ENCODE assay signal across 23 cellular contexts in the genomic region with DNA sequence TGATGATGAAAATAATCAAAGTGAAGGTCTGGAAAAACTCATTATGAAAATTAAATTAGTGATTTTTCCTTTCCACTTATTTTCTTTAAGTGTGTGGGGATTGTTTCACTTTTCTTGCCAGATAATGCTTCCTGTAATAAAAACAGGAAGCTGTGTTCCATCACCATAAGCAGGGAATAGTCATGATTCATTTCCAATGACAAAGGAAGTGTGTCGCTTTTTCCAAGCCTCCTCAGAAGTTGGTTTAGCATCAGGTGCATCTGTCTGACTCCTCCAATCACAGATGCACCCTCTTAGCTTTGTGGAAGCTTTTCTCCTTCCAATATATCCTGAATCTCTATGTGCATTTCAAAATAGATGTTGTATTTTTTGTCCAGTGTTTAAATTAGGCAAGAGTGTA.
"Had no signal": no experiment of that assay in that cellular context is flagged by ENCODE, and none has a peak within 500 bp of the region (broad histone marks: within the 10 kb centered on the region; RNA-seq: fewer than 3 reads in every experiment).

No MANE protein-coding gene starts in this region.

- DNase-seq: activated B cell treated with CpG ODN at 0.5 μM for 24 hours; activated naive CD4-positive, alpha-beta T cell treated with Interleukin-2 at 50 U/mL for 16 hours; activated T-cell treated with anti-CD3 and anti-CD28 coated beads for 4 hours; activated T-cell treated with anti-CD3 and anti-CD28 coated beads, Interleukin-2, amount 50 U/mL, for 72 hours; anterior cingulate cortex; effector CD8-positive, alpha-beta T cell; kidney glomerular epithelial cell; left lung; lower lobe of right lung; ovary; stimulated activated naive CD4-positive, alpha-beta T cell; T-helper 9 cell; tibial artery; upper lobe of right lung had no signal

- H3K4me1 Mint-ChIP-seq: activated B cell treated with CpG ODN at 0.5 μM for 24 hours; central memory CD8-positive, alpha-beta T cell; nephron had no signal

- H3K27ac ChIP-seq: left lung, lower lobe of right lung, neutrophil, ovary, prostate gland, right atrium auricular region, suprapubic skin, tibial artery, upper lobe of right lung had no signal

- H3K4me3 ChIP-seq: left lung, lower lobe of right lung, ovary, prostate gland, right atrium auricular region, suprapubic skin, tibial artery, upper lobe of right lung had no signal

- H3K27ac Mint-ChIP-seq: activated B cell treated with CpG ODN at 0.5 μM for 24 hours; activated naive CD8-positive, alpha-beta T cell; activated T-cell treated with anti-CD3 and anti-CD28 coated beads, Interleukin-2, amount 50 U/mL, for 72 hours; dendritic cell treated with granulocyte-macrophage colony-stimulating factor and Interleukin-4, amounts not matched to agents 40 ng/mL and 50 ng/mL, for 4 days; nephron; T-helper 1 cell treated with Interleukin-12 subunit alpha and Interleukin-12 subunit beta and Interleukin-4 antibody, amounts not matched to agents 30 μg/mL and 1 μg/mL, for 36 hours had no signal

- H3K4me1 ChIP-seq: left lung, lower lobe of right lung, prostate gland, right atrium auricular region, suprapubic skin, tibial artery, upper lobe of right lung had no signal

- H3K27me3 ChIP-seq: left lung, neutrophil, ovary, right atrium auricular region, suprapubic skin, tibial artery, upper lobe of right lung had no signal

- H3K4me3 Mint-ChIP-seq: activated B cell treated with CpG ODN at 0.5 μM for 24 hours; activated naive CD8-positive, alpha-beta T cell; activated T-cell treated with anti-CD3 and anti-CD28 coated beads, Interleukin-2, amount 50 U/mL, for 72 hours; central memory CD8-positive, alpha-beta T cell; dendritic cell treated with granulocyte-macrophage colony-stimulating factor and Interleukin-4, amounts not matched to agents 40 ng/mL and 50 ng/mL, for 4 days; nephron; T-helper 1 cell treated with Interleukin-12 subunit alpha and Interleukin-12 subunit beta and Interleukin-4 antibody, amounts not matched to agents 30 μg/mL and 1 μg/mL, for 36 hours had no signal

- H3K36me3 Mint-ChIP-seq: activated naive CD8-positive, alpha-beta T cell had no signal

- H3K9me3 ChIP-seq: lower lobe of right lung, neutrophil, ovary, prostate gland, suprapubic skin, tibial artery, upper lobe of right lung had no signal

- H3K36me3 ChIP-seq: left lung, lower lobe of right lung, neutrophil, ovary, prostate gland, right atrium auricular region, suprapubic skin, tibial artery, upper lobe of right lung had no signal

- H3K27me3 Mint-ChIP-seq: activated B cell treated with CpG ODN at 0.5 μM for 24 hours; activated naive CD8-positive, alpha-beta T cell; central memory CD8-positive, alpha-beta T cell; dendritic cell treated with granulocyte-macrophage colony-stimulating factor and Interleukin-4, amounts not matched to agents 40 ng/mL and 50 ng/mL, for 4 days had no signal
